In the genomic region with DNA sequence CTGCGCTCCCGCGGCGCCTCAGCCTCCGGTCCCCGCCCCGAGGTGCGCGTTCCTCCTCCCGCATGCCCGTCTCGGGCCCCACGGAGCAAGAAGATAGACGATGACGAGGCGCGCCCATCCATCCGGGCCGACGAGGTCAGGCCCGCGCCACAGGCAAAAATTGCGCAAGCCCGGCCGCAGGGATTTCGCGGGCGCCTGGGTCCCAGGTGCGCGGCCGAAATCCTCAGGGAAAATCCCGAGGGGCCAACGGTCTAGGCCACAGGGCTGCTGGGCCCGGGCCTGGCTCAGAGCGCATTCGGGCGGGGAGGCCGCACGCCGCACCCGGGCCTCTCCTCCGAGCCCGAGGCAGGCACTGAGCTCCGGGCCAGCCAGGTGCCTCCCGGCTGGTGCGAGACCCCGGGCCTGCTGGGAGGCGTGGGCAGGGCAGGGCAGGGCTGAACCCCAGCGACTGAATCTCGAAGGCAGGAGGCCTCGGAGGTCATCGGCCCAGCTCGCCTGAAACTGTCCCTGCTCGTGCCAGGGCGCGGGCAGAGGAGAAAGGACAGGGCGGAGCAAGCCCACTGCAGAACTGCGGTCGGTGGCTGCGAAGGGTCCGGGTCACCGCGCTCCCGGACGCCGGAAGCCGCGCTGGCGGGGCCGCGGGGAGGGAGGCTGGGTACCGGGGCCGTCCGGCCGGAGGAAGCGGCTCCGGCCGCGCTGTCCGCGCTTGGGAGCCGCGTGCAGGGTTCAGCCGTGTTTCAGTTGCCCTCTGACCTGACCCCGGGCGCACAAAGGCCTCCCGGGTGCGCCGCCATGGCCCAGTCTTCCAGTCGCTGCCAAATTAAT, we compare ENCODE assay signal across 11 cellular contexts.
DNase-seq lines count a peak whose midpoint lies in the region; ATAC-seq and TF ChIP-seq lines count a peak whose summit lies in the region.
"Had no signal": no experiment of that assay in that cellular context is flagged by ENCODE, and none has a peak within 500 bp of the region (broad histone marks: within the 10 kb centered on the region; RNA-seq: fewer than 3 reads in every experiment).

No MANE protein-coding gene starts in this region.

- no peak overlapping the region for H3K27ac Mint-ChIP-seq in MCF 10A (ENCODE audit: low read depth, unreplicated experiment)

- TF ChIP-seq POLR2A in breast epithelium (IDR thresholded peaks at IDR 0.05) (no peak), testis (IDR thresholded peaks at IDR 0.05) (no peak)

- H3K23ac ChIP-seq in mesenchymal stem cell (ENCODE audit: low read length in 2 of 2): no peak overlapping the region

- H3K4ac ChIP-seq in mesenchymal stem cell (ENCODE audit: low read depth in 1 of 2, low read length in 2 of 2): no peak overlapping the region

- BruUV-seq in MCF 10A (replicated peaks; lab: Mats Ljungman, UMichigan) (no TSS peak), mammary epithelial cell (replicated peaks; lab: Mats Ljungman, UMichigan) (no TSS peak)

- no peak overlapping the region for H3K14ac ChIP-seq in mesenchymal stem cell (ENCODE audit: low read length in 2 of 2)

- no peak overlapping the region for H3K9ac ChIP-seq in mammary epithelial cell (ENCODE audit: insufficient read depth, low read length)
- H3K9ac ChIP-seq in mesenchymal stem cell (ENCODE audit: low read length): no peak overlapping the region

- H3K27me3 Mint-ChIP-seq in MCF 10A (ENCODE audit: insufficient read depth, unreplicated experiment): no peaks in the 10 kb centered on the region

- H4K8ac ChIP-seq in mesenchymal stem cell (ENCODE audit: low read length): no peak overlapping the region

- no peak overlapping the region for H4K91ac ChIP-seq in mesenchymal stem cell (ENCODE audit: low read length)

- H2BK120ac ChIP-seq in mesenchymal stem cell (ENCODE audit: low read depth, low read length): no peak overlapping the region

- ATAC-seq in GM18909 (IDR thresholded peaks at IDR 0.05; ENCODE audit: poor library complexity, unreplicated experiment): no peak

- H3K27me3 ChIP-seq in breast epithelium: peaks cover 6 to 62% of the 10 kb centered on the region in 2 donors
- H3K27me3 ChIP-seq in mammary epithelial cell (ENCODE audit: insufficient read depth, low read length): peaks cover 7% of the 10 kb centered on the region
- H3K27me3 ChIP-seq in mesenchymal stem cell (ENCODE audit: control insufficient read depth in 1 of 2, insufficient read depth in 1 of 2, low read length in 2 of 2): peaks cover 0 to 49% of the 10 kb centered on the region in 2 experiments
- no peaks in the 10 kb centered on the region for H3K27me3 ChIP-seq in testis
- H3K27me3 ChIP-seq in SJCRH30: no peaks in the 10 kb centered on the region

- WGBS in mammary epithelial cell (ENCODE audit: low coverage, missing lambda C conversion rate): 40% methylated on average over 4 of the region's 90 CpGs
- 84% methylated on average over 90 of the region's 90 CpGs for WGBS in mesenchymal stem cell
- WGBS in testis, 2 donors: 4% methylated on average over 71 of the region's 90 CpGs; no CpG with 5 or more reads in 1 of the 2 donors

- H3K27ac ChIP-seq in breast epithelium (no peak overlapping the region), mammary epithelial cell (ENCODE audit: insufficient read depth, low read depth, low read length) (no peak overlapping the region), mesenchymal stem cell (ENCODE audit: low read length, poor library complexity, severe bottlenecking) (no peak overlapping the region), testis (no peak overlapping the region), SJCRH30 (no peak overlapping the region)

- no peak overlapping the region for H2BK5ac ChIP-seq in mesenchymal stem cell (ENCODE audit: low read depth, low read length, poor library complexity, severe bottlenecking)

- dilution Hi-C loops in mammary epithelial cell (cut with HindIII; ENCODE audit: low sequenced_read_pairs): no loop called here

- H3K9me3 ChIP-seq in breast epithelium (peaks cover 11 to 30% of the 10 kb centered on the region in 2 donors), mammary epithelial cell (replicated peaks; ENCODE audit: insufficient read depth, low read length) (peaks cover 33% of the 10 kb centered on the region), mesenchymal stem cell (ENCODE audit: control insufficient read depth, low read length) (peaks cover 40% of the 10 kb centered on the region), testis (no peaks in the 10 kb centered on the region), SJCRH30 (replicated peaks) (peaks cover 3% of the 10 kb centered on the region; the same call in 1 of the 2 replicates)

- peaks cover 0 to 9% of the 10 kb centered on the region in 2 donors for H3K4me1 ChIP-seq in breast epithelium
- peaks cover 4% of the 10 kb centered on the region for H3K4me1 ChIP-seq in mammary epithelial cell (ENCODE audit: insufficient read depth, low read length)
- peaks cover 4% of the 10 kb centered on the region for H3K4me1 ChIP-seq in mesenchymal stem cell (ENCODE audit: control insufficient read depth, insufficient read depth, low read depth, low read length)
- H3K4me1 ChIP-seq in testis: peaks cover 9% of the 10 kb centered on the region
- H3K4me1 ChIP-seq in SJCRH30: peaks cover 4% of the 10 kb centered on the region

- H3K18ac ChIP-seq in mesenchymal stem cell (ENCODE audit: low read depth in 1 of 2, low read length in 2 of 2): no peak overlapping the region

- H3K36me3 ChIP-seq in breast epithelium: no peaks in the 10 kb centered on the region
- no peaks in the 10 kb centered on the region for H3K36me3 ChIP-seq in mammary epithelial cell (ENCODE audit: insufficient read depth, low read length)
- peaks cover 0 to 7% of the 10 kb centered on the region in 2 experiments for H3K36me3 ChIP-seq in mesenchymal stem cell (ENCODE audit: control insufficient read depth in 1 of 2, insufficient read depth in 2 of 2, low read depth in 1 of 2, low read length in 2 of 2)
- H3K36me3 ChIP-seq in testis (ENCODE audit: low read depth, missing control alignments): no peaks in the 10 kb centered on the region
- no peaks in the 10 kb centered on the region; the same call in 1 of the 2 replicates for H3K36me3 ChIP-seq in SJCRH30

- peak overlapping the region; percentile 75 for H2AFZ ChIP-seq in mammary epithelial cell (ENCODE audit: low read depth, low read length)
- H2AFZ ChIP-seq in mesenchymal stem cell (ENCODE audit: low read depth, low read length): no peak overlapping the region

- peaks cover 12% of the 10 kb centered on the region for H3K9me3 Mint-ChIP-seq in MCF 10A (ENCODE audit: unreplicated experiment)

- no peaks in the 10 kb centered on the region for H3K79me1 ChIP-seq in mesenchymal stem cell (replicated peaks; ENCODE audit: low read length, poor library complexity, severe bottlenecking)

- in situ Hi-C loops in mammary epithelial cell (cut with MboI; ENCODE audit: low sequenced_read_pairs in 2 of 2): no loop called here

- H2BK12ac ChIP-seq in mesenchymal stem cell (ENCODE audit: low read length in 2 of 2): peak overlapping the region in 1 of 2 experiments; percentile 67

- H3K36me3 Mint-ChIP-seq in MCF 10A (ENCODE audit: insufficient read depth, unreplicated experiment): no peaks in the 10 kb centered on the region

- intact Hi-C loops in breast epithelium (cut with DNase I; ENCODE audit: low total_unique reads) (no loop called here), MCF 10A (cut with micrococcal nuclease) (no loop called here), mammary epithelial cell (cut with micrococcal nuclease) (no loop called here), testis (cut with DNase I; ENCODE audit: low total_unique reads) (no loop called here)

- no peak overlapping the region for H2AK5ac ChIP-seq in mesenchymal stem cell (ENCODE audit: low read length, severe bottlenecking)

- POLR2A ChIA-PET in MCF 10A (lab: Yijun Ruan, JAX) (no interaction called here), GM10248 (lab: Yijun Ruan, JAX) (no interaction called here)

- TF ChIP-seq CTCF in breast epithelium (IDR thresholded peaks at IDR 0.05) (no peak), MCF 10A (IDR thresholded peaks at IDR 0.05; ENCODE audit: unreplicated experiment) (no peak), mammary epithelial cell (conservative IDR thresholded peaks at IDR 0.05 in 1 of 2, IDR thresholded peaks at IDR 0.05 in 1 of 2; ENCODE audit: extremely low read depth in 1 of 2, insufficient read depth in 1 of 2, low read depth in 1 of 2, low read length in 2 of 2) (no peak), testis (IDR thresholded peaks at IDR 0.05) (no peak), GM10248 (IDR thresholded peaks at IDR 0.05; ENCODE audit: control extremely low read depth, extremely low read depth, low read depth, missing control alignments) (no peak)

- peaks cover 4% of the 10 kb centered on the region for H3K4me1 Mint-ChIP-seq in MCF 10A (ENCODE audit: insufficient read depth, unreplicated experiment)

- H3K4me2 ChIP-seq in mammary epithelial cell (ENCODE audit: insufficient read depth, low read depth, low read length) (peak overlapping the region; percentile 44), mesenchymal stem cell (ENCODE audit: low read length, poor library complexity, severe bottlenecking) (no peak overlapping the region)

- H2BK15ac ChIP-seq in mesenchymal stem cell (ENCODE audit: low read depth, poor library complexity, severe bottlenecking): peak overlapping the region; percentile 19

- CTCF ChIA-PET in MCF 10A (lab: Yijun Ruan, JAX) (no interaction called here), mammary epithelial cell (lab: Charles Lee; ENCODE audit: low non-redundant PET) (no interaction called here), GM10248 (lab: Yijun Ruan, JAX) (no interaction called here)

- no peak for DNase-seq in breast epithelium (ENCODE audit: low spot score in 2 of 2)
- no peak for DNase-seq in MCF 10A (ENCODE audit: unreplicated experiment)
- no peak for DNase-seq in mammary epithelial cell
- no peak for DNase-seq in mesenchymal stem cell
- DNase-seq in testis: no peak
- DNase-seq in SJCRH30: no peak
- no peak for DNase-seq in GM10248 (ENCODE audit: extremely low spot score)
- DNase-seq: activated gamma-delta T cell, Kasumi-1, NCI-H2227 treated with DMSO at 0.1 percent for 48 hours had no signal

- H3K79me2 ChIP-seq in mammary epithelial cell (ENCODE audit: insufficient read depth, low read length): no peaks in the 10 kb centered on the region

- H3K4me3 ChIP-seq in breast epithelium (peak overlapping the region; percentile 24 to 53 (median 25)), mammary epithelial cell (replicated peaks in 1 of 3; ENCODE audit: insufficient read depth in 1 of 3, low read depth in 2 of 3, low read length in 3 of 3) (no peak overlapping the region), mesenchymal stem cell (ENCODE audit: insufficient read depth in 1 of 2, low read depth in 1 of 2, low read length in 2 of 2) (no peak overlapping the region), testis (peak overlapping the region; percentile 36 to 55), SJCRH30 (no peak overlapping the region)

- no peaks in the 10 kb centered on the region for H4K20me1 ChIP-seq in mammary epithelial cell (ENCODE audit: insufficient read depth, low read length)

- H3K4me3 Mint-ChIP-seq in MCF 10A (ENCODE audit: unreplicated experiment): no peak overlapping the region

Comparison
In these comparisons a context has a peak if more than half of its experiments do, and no peak if none do; other contexts are left out.
1. H3K4me3 ChIP-seq: peak in breast epithelium (3 of 3) and testis (2 of 2); none in mammary epithelial cell (0 of 3), mesenchymal stem cell (0 of 2) and SJCRH30 (single experiment).